ENCODE assay signal across 1 cellular context in the genomic region with DNA sequence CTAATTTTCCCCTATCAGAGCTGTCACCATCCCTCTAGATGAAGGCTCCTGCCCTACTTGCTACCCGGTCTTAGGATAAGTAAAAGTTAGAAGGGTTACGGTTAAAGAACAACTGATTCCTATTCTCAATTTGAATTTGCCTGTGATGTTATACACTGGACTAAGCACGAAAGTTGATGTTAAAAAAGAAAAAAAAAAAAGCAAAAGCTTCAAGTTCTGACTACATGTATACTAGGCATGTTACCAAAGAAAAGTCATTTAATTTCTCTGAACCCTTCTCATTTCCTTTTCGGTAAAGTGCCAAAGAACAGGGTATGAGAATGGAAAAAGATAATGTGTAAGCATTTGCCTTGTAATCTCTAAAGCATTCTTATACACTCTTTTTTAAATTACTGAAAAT.
TF ChIP-seq lines count a peak whose summit lies in the region.

No MANE protein-coding gene starts in this region.

TF ChIP-seq in SK-N-SH treated with all-trans-retinoic acid at 6 μM for 48 hours, 23 proteins besides CTCF, POLR2A, EP300 and RAD21 (continued from another document):
- TF ChIP-seq, protein P1, sequence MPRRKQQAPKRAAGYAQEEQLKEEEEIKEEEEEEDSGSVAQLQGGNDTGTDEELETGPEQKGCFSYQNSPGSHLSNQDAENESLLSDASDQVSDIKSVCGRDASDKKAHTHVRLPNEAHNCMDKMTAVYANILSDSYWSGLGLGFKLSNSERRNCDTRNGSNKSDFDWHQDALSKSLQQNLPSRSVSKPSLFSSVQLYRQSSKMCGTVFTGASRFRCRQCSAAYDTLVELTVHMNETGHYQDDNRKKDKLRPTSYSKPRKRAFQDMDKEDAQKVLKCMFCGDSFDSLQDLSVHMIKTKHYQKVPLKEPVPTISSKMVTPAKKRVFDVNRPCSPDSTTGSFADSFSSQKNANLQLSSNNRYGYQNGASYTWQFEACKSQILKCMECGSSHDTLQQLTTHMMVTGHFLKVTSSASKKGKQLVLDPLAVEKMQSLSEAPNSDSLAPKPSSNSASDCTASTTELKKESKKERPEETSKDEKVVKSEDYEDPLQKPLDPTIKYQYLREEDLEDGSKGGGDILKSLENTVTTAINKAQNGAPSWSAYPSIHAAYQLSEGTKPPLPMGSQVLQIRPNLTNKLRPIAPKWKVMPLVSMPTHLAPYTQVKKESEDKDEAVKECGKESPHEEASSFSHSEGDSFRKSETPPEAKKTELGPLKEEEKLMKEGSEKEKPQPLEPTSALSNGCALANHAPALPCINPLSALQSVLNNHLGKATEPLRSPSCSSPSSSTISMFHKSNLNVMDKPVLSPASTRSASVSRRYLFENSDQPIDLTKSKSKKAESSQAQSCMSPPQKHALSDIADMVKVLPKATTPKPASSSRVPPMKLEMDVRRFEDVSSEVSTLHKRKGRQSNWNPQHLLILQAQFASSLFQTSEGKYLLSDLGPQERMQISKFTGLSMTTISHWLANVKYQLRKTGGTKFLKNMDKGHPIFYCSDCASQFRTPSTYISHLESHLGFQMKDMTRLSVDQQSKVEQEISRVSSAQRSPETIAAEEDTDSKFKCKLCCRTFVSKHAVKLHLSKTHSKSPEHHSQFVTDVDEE (CRISPR knock-in tag; IDR thresholded peaks at IDR 0.05), result no peak
- TF ChIP-seq ESRRG (CRISPR knock-in tag; IDR thresholded peaks at IDR 0.05) (no peak), SNAI2 (CRISPR knock-in tag; IDR thresholded peaks at IDR 0.05) (no peak), OSR1 (CRISPR knock-in tag; IDR thresholded peaks at IDR 0.05) (no peak), CSDC2 (CRISPR knock-in tag; IDR thresholded peaks at IDR 0.05) (no peak), ZFP30 (CRISPR knock-in tag; IDR thresholded peaks at IDR 0.05) (no peak), RARB (CRISPR knock-in tag; IDR thresholded peaks at IDR 0.05) (no peak), GLIS3 (CRISPR knock-in tag; IDR thresholded peaks at IDR 0.05) (no peak)
